Comparison of ENCODE assay signal across 11 cellular contexts in the genomic region with DNA sequence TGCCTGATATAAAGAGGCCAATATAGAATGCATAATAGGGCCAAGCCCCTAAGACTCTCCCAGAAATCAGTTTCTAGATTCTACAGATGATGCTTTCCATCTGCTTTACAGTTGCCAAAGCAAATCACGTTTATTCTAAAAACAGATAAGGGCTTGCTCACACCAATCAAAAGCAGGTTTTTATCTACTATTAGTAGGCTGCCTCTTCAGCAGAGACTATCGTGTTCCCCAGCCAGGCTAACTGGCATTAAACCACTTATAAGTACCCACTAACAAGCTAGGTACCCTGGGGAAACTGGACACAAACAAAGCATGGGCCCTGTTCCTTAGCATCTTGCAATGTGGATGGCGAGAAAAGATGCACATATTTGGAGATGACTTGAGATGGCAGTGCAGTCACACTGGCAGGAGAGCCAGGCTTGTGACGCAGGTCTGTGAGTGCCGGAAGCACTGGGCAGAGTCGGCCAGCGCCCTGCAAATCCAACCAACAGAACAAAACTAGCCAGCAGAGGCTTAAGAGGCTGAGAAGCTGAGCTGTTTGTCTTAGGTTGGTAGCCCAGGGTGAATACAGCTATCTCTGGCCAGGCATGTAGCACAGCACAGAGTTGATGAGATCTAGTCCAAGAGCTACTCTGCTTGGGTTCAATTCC.
A peak's percentile ranks its signal among the peaks of the same experiment; 100 is the strongest.
DNase-seq lines count a peak whose midpoint lies in the region; ATAC-seq and TF ChIP-seq lines count a peak whose summit lies in the region.
"Had no signal": no experiment of that assay in that cellular context is flagged by ENCODE, and none has a peak within 500 bp of the region (broad histone marks: within the 10 kb centered on the region; RNA-seq: fewer than 3 reads in every experiment).

No MANE protein-coding gene starts in this region.

- H3K9me3 ChIP-seq in esophagus (ENCODE audit: control insufficient read depth in 2 of 2, insufficient read depth in 1 of 2, low read depth in 1 of 2, low read length in 1 of 2) (no peaks in the 10 kb centered on the region), thyroid gland (no peaks in the 10 kb centered on the region)
- H3K9me3 ChIP-seq: prostate gland had no signal

- H3K27me3 ChIP-seq in esophagus (ENCODE audit: control insufficient read depth in 1 of 2, insufficient read depth in 2 of 2, low read length in 2 of 2): no peaks in the 10 kb centered on the region
- no peaks in the 10 kb centered on the region for H3K27me3 ChIP-seq in thyroid gland

- no peaks in the 10 kb centered on the region for H3K4me1 Mint-ChIP-seq in activated CD8-positive, alpha-beta memory T cell treated with anti-CD3 and anti-CD28 coated beads, Interleukin-2, amount 10 ng/mL, durations not matched to agents 7 days and 5 days

- H3K36me3 ChIP-seq in esophagus (ENCODE audit: control insufficient read depth in 2 of 2, insufficient read depth in 2 of 2, low read length in 1 of 2): no peaks in the 10 kb centered on the region
- no peaks in the 10 kb centered on the region for H3K36me3 ChIP-seq in thyroid gland
- H3K36me3 ChIP-seq: prostate gland had no signal

- CTCF ChIA-PET in activated CD8-positive, alpha-beta memory T cell treated with anti-CD3 and anti-CD28 coated beads, Interleukin-2, amount 10 ng/mL, durations not matched to agents 7 days and 5 days (lab: Charles Lee): interaction anchor here (0.7 to 1.7 kb wide), 3 partner anchors 124 to 160 kb away, joined by 3 to 4 read pairs (median 4); partner anchors contain the start of gene SIRT5

- peaks cover 8% of the 10 kb centered on the region for H3K36me3 Mint-ChIP-seq in activated CD8-positive, alpha-beta memory T cell treated with anti-CD3 and anti-CD28 coated beads, Interleukin-2, amount 10 ng/mL, durations not matched to agents 7 days and 5 days

- no peak overlapping the region for H3K27ac Mint-ChIP-seq in activated CD8-positive, alpha-beta memory T cell treated with anti-CD3 and anti-CD28 coated beads, Interleukin-2, amount 10 ng/mL, durations not matched to agents 7 days and 5 days

- peak overlapping the region; percentile 39 to 85 for H3K27ac ChIP-seq in esophagus (ENCODE audit: low read depth in 2 of 2, low read length in 1 of 2)
- peak overlapping the region in 2 of 3 donors; percentile 31 to 48 for H3K27ac ChIP-seq in thyroid gland
- H3K27ac ChIP-seq: prostate gland had no signal

- no peaks in the 10 kb centered on the region for H3K9me3 Mint-ChIP-seq in activated CD8-positive, alpha-beta memory T cell treated with anti-CD3 and anti-CD28 coated beads, Interleukin-2, amount 10 ng/mL, durations not matched to agents 7 days and 5 days (ENCODE audit: low read depth)

- H3K4me1 ChIP-seq in esophagus (ENCODE audit: control insufficient read depth in 2 of 2, insufficient read depth in 2 of 2, low read length in 1 of 2) (peaks cover 0 to 7% of the 10 kb centered on the region in 2 donors), thyroid gland (peaks cover 16 to 39% of the 10 kb centered on the region in 2 donors)
- H3K4me1 ChIP-seq: prostate gland had no signal

- no peak overlapping the region for H3K4me3 Mint-ChIP-seq in activated CD8-positive, alpha-beta memory T cell treated with anti-CD3 and anti-CD28 coated beads, Interleukin-2, amount 10 ng/mL, durations not matched to agents 7 days and 5 days

- TF ChIP-seq CTCF in thyroid gland (IDR thresholded peaks at IDR 0.05): peak in 3 of 6 experiments; percentile 16 to 25 (median 25)

- TF ChIP-seq POLR2A in thyroid gland (IDR thresholded peaks at IDR 0.05): peak in 1 of 2 donors; percentile 10

- DNase-seq in activated CD8-positive, alpha-beta memory T cell treated with anti-CD3 and anti-CD28 coated beads, Interleukin-2, amount 50 U/mL, for 48 hours: peak; percentile 48
- no peak for DNase-seq in activated CD8-positive, alpha-beta memory T cell treated with anti-CD3 and anti-CD28 coated beads, Interleukin-2, amount 10 ng/mL, durations not matched to agents 7 days and 5 days
- DNase-seq in midbrain (lab: John Stamatoyannopoulos, UW) (peak; percentile 59), thyroid gland (peak in 1 of 2 donors; percentile 52), COLO829 (ENCODE audit: low spot score) (no peak), NCI-H2029 (lab: John Stamatoyannopoulos, UW) (no peak)
- DNase-seq: ACHN, MV-4-11 had no signal

- ATAC-seq in activated CD8-positive, alpha-beta memory T cell treated with anti-CD3 and anti-CD28 coated beads, Interleukin-2, amount 10 ng/mL, durations not matched to agents 7 days and 5 days: no peak
- no peak for ATAC-seq in HG02884 (IDR thresholded peaks at IDR 0.05; ENCODE audit: unreplicated experiment)

- H3K4me3 ChIP-seq in esophagus (ENCODE audit: low read depth in 1 of 2, low read length in 2 of 2) (no peak overlapping the region), thyroid gland (replicated peaks in 1 of 3) (no peak overlapping the region)
- H3K4me3 ChIP-seq: prostate gland had no signal

- 65 to 67% methylated on average over 7 of the region's 7 CpGs for WGBS in esophagus, 2 donors
- 51 to 71% methylated on average over 7 of the region's 7 CpGs for WGBS in thyroid gland, 2 donors

- H3K27me3 Mint-ChIP-seq in activated CD8-positive, alpha-beta memory T cell treated with anti-CD3 and anti-CD28 coated beads, Interleukin-2, amount 10 ng/mL, durations not matched to agents 7 days and 5 days: no peaks in the 10 kb centered on the region

- intact Hi-C loops in thyroid gland (cut with DNase I): no loop called here

Comparison
In these comparisons a context has a peak if more than half of its experiments do, and no peak if none do; other contexts are left out.
1. DNase-seq: peak in activated CD8-positive, alpha-beta memory T cell treated with anti-CD3 and anti-CD28 coated beads, Interleukin-2, amount 50 U/mL, for 48 hours (single experiment) and midbrain (single experiment); none in activated CD8-positive, alpha-beta memory T cell treated with anti-CD3 and anti-CD28 coated beads, Interleukin-2, amount 10 ng/mL, durations not matched to agents 7 days and 5 days (single experiment), COLO829 (single experiment) and NCI-H2029 (single experiment).